In the genomic region with DNA sequence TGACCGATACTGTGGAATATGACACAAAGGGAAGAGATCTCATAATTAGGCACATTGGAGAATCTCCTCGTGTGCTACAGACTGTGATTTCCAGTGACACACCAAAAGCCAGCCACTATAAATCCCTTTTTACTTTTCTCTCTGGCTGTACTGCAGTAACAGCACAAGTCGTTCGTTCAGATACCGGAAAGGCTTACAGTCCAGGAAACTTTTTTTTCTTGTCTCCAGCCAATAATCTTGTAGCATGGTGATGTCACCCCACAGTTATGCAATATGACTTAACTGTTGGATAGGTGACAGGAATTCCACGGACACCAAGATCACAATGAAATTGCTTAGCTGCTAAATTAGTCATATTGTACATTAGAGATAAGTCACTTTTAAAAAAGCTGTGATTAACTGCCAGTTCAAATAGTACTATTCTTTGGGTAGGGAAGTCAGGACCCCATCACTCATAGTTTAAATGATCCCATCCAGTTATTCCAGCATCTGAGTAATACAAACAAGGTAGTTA, we compare ENCODE assay signal across 8 cellular contexts. TPM values are rescaled to one million over a fixed set of nuclear protein-coding genes. Genes with fewer than 3 reads are reported as not detected.
DNase-seq lines count a peak whose midpoint lies in the region; ATAC-seq and TF ChIP-seq lines count a peak whose summit lies in the region.

No MANE protein-coding gene starts in this region.

- no peaks in the 10 kb centered on the region for H3K36me3 Mint-ChIP-seq in activated naive CD4-positive, alpha-beta T cell treated with anti-CD3 and anti-CD28 coated beads, Interleukin-2, amount 50 U/mL, for 72 hours

- DNase-seq in HK-2 (ENCODE audit: unreplicated experiment) (peak; percentile 65), amniotic epithelial cell (ENCODE audit: low read depth) (peak; percentile 99), right atrium auricular region (ENCODE audit: low spot score) (peak; percentile 86), NCI-H748 (lab: John Stamatoyannopoulos, UW; ENCODE audit: unreplicated experiment) (no peak)
- no peak for DNase-seq in effector memory CD4-positive, alpha-beta T cell
- no peak for DNase-seq in activated naive CD4-positive, alpha-beta T cell treated with anti-CD3 and anti-CD28 coated beads, Interleukin-2, amount 50 U/mL, for 72 hours (ENCODE audit: low spot score in 2 of 2)

- no peaks in the 10 kb centered on the region for H3K9me3 ChIP-seq in right atrium auricular region
- no peaks in the 10 kb centered on the region for H3K9me3 ChIP-seq in skeletal muscle satellite cell (replicated peaks; ENCODE audit: low read length)
- no peaks in the 10 kb centered on the region for H3K9me3 ChIP-seq in effector memory CD4-positive, alpha-beta T cell (ENCODE audit: control insufficient read depth, low read length)

- H3K27me3 ChIP-seq in right atrium auricular region (no peaks in the 10 kb centered on the region), skeletal muscle satellite cell (ENCODE audit: control insufficient read depth, insufficient read depth, low read length) (no peaks in the 10 kb centered on the region)
- H3K27me3 ChIP-seq in effector memory CD4-positive, alpha-beta T cell (replicated peaks; ENCODE audit: control insufficient read depth, insufficient read depth, low read length, poor library complexity, severe bottlenecking), result no peaks in the 10 kb centered on the region

- peak overlapping the region; percentile 86 for H3K4me2 ChIP-seq in skeletal muscle satellite cell (ENCODE audit: low read length)

- H3K4me1 ChIP-seq in right atrium auricular region (peaks cover 0 to 32% of the 10 kb centered on the region in 2 donors), skeletal muscle satellite cell (ENCODE audit: control insufficient read depth, insufficient read depth, low read length) (peaks cover 41% of the 10 kb centered on the region)
- no peaks in the 10 kb centered on the region for H3K4me1 ChIP-seq in effector memory CD4-positive, alpha-beta T cell (ENCODE audit: control insufficient read depth, insufficient read depth, low read length, poor library complexity, severe bottlenecking)

- H3K4me3 ChIP-seq in right atrium auricular region, result peak overlapping the region; percentile 0 to 24
- peak overlapping the region; percentile 73 for H3K4me3 ChIP-seq in skeletal muscle satellite cell (ENCODE audit: low read length)
- no peak overlapping the region for H3K4me3 ChIP-seq in effector memory CD4-positive, alpha-beta T cell (ENCODE audit: insufficient read depth, low read depth, low read length, poor library complexity, severe bottlenecking)

- H3K9me3 Mint-ChIP-seq in activated naive CD4-positive, alpha-beta T cell treated with anti-CD3 and anti-CD28 coated beads, Interleukin-2, amount 50 U/mL, for 72 hours, result no peaks in the 10 kb centered on the region

- no peak for ATAC-seq in HG02938 (IDR thresholded peaks at IDR 0.05; ENCODE audit: unreplicated experiment)
- no peak for ATAC-seq in activated naive CD4-positive, alpha-beta T cell treated with anti-CD3 and anti-CD28 coated beads, Interleukin-2, amount 50 U/mL, for 72 hours

- H3K27ac Mint-ChIP-seq in activated naive CD4-positive, alpha-beta T cell treated with anti-CD3 and anti-CD28 coated beads, Interleukin-2, amount 50 U/mL, for 72 hours, result no peak overlapping the region

- H3K36me3 ChIP-seq in right atrium auricular region (no peaks in the 10 kb centered on the region), skeletal muscle satellite cell (ENCODE audit: insufficient read depth, low read length) (no peaks in the 10 kb centered on the region)
- no peaks in the 10 kb centered on the region for H3K36me3 ChIP-seq in effector memory CD4-positive, alpha-beta T cell (ENCODE audit: control insufficient read depth, insufficient read depth, low read length)

- H3K9ac ChIP-seq in skeletal muscle satellite cell (ENCODE audit: low read depth, low read length), result peak overlapping the region; percentile 85

- H3K27ac ChIP-seq in right atrium auricular region, result peak overlapping the region; percentile 76 to 88
- no peak overlapping the region for H3K27ac ChIP-seq in effector memory CD4-positive, alpha-beta T cell (ENCODE audit: insufficient read depth, low read length, poor library complexity, severe bottlenecking)

- TF ChIP-seq CTCF in right atrium auricular region (IDR thresholded peaks at IDR 0.05), result no peak

RNA-seq across cellular contexts. Expression of gene TSC22D2, which starts 36.3 kb away (rescaled TPM):
- 10 to 100 TPM; 18.1 to 23.5 TPM for total RNA-seq in right atrium auricular region
- 9.1 and 10.0 TPM in 2 replicates for total RNA-seq in skeletal muscle satellite cell (2012; rRNA removed)
- 10 to 100 TPM; 12.2 to 28.8 TPM for total RNA-seq in activated naive CD4-positive, alpha-beta T cell treated with anti-CD3 and anti-CD28 coated beads, Interleukin-2, amount 50 U/mL, for 72 hours

Comparison
In these comparisons a context has a peak if more than half of its experiments do, and no peak if none do; other contexts are left out.
1. DNase-seq: peak in HK-2 (single experiment), amniotic epithelial cell (single experiment) and right atrium auricular region (single experiment); none in effector memory CD4-positive, alpha-beta T cell (0 of 3), NCI-H748 (single experiment) and activated naive CD4-positive, alpha-beta T cell treated with anti-CD3 and anti-CD28 coated beads, Interleukin-2, amount 50 U/mL, for 72 hours (0 of 2).